8 cellular contexts compared by ENCODE assay signal in genomic region chrX:154436597-154437397, GRCh38. TPM values are rescaled to one million over a fixed set of nuclear protein-coding genes. Genes with fewer than 3 reads are reported as not detected.
A peak's percentile ranks its signal among the peaks of the same experiment; 100 is the strongest.
DNase-seq lines count a peak whose midpoint lies in the region; FAIRE-seq and TF ChIP-seq lines count a peak whose summit lies in the region.

Gene GDI1 (plus strand): TSS chrX:154437154. CDS start chrX:154437255, 101 bp downstream.

- H3K27me3 ChIP-seq in HUES6 (ENCODE audit: control insufficient read depth, insufficient read depth, low read length) (no peaks in the 10 kb centered on the region), astrocyte (ENCODE audit: insufficient read depth, low read length) (no peaks in the 10 kb centered on the region)

- peaks cover under 1% of the 10 kb centered on the region for H3K36me3 Mint-ChIP-seq in astrocyte (ENCODE audit: low read depth, unreplicated experiment)

- no peaks in the 10 kb centered on the region for H3K4me1 Mint-ChIP-seq in astrocyte (ENCODE audit: low read depth, unreplicated experiment)

- H3K27ac ChIP-seq in HUES6 (ENCODE audit: low read depth, low read length) (peak within 1 kb of the TSS; percentile 89; the same call in 1 of the 2 replicates), astrocyte (ENCODE audit: low read depth, low read length) (peak within 1 kb of the TSS; percentile 63)

- peaks cover 34% of the 10 kb centered on the region; the same call in 1 of the 2 replicates for H3K9me3 ChIP-seq in HUES6 (ENCODE audit: control insufficient read depth, insufficient read depth, low read depth, low read length)
- no peaks in the 10 kb centered on the region for H3K9me3 ChIP-seq in astrocyte (ENCODE audit: insufficient read depth, low read depth, low read length)

- no peaks in the 10 kb centered on the region for H3K9me3 Mint-ChIP-seq in astrocyte (ENCODE audit: unreplicated experiment)

- FAIRE-seq in GM12892 (lab: Jason Lieb, UNC) = no peak
- FAIRE-seq in astrocyte (lab: Jason Lieb, UNC) = no peak

- peak; percentile 85 for DNase-seq in GM12892 (ENCODE audit: insufficient read length)
- peak; percentile 44 to 63 (median 53) for DNase-seq in T-helper 1 cell
- peak; percentile 18 for DNase-seq in astrocyte (ENCODE audit: low read depth)
- peak; percentile 73 for DNase-seq in hepatic stellate cell (ENCODE audit: low spot score)
- no peak for DNase-seq in retinal pigment epithelial cell (ENCODE audit: low read depth)
- DNase-seq in hippocampal formation (lab: John Stamatoyannopoulos, UW) = no peak
- DNase-seq in dedifferentiated amniotic fluid mesenchymal stem cell (ENCODE audit: extremely low spot score) = no peak

- no peak within 1 kb of the TSS for H2AFZ ChIP-seq in astrocyte (ENCODE audit: low read depth, low read length)

- peak within 1 kb of the TSS; percentile 94 for H3K4me2 ChIP-seq in astrocyte (ENCODE audit: low read length)

- H3K4me3 ChIP-seq in HUES6 (ENCODE audit: low read depth, low read length) (peak within 1 kb of the TSS; percentile 75), astrocyte (ENCODE audit: insufficient read depth, low read depth, low read length) (peak within 1 kb of the TSS; percentile 72), retinal pigment epithelial cell (ENCODE audit: low read length) (peak within 1 kb of the TSS; percentile 65)

- peak within 1 kb of the TSS; percentile 86 for H3K9ac ChIP-seq in HUES6 (ENCODE audit: low read length)
- H3K9ac ChIP-seq in astrocyte (ENCODE audit: low read length) = peak within 1 kb of the TSS; percentile 81

- peak within 1 kb of the TSS; percentile 90 for H3K4me3 Mint-ChIP-seq in astrocyte (ENCODE audit: unreplicated experiment)

- TF ChIP-seq CTCF in astrocyte (IDR thresholded peaks at IDR 0.05; ENCODE audit: insufficient read depth, low read depth, low read length) (no peak), retinal pigment epithelial cell (conservative IDR thresholded peaks at IDR 0.05; ENCODE audit: low read depth, low read length) (no peak)

- H3K4me1 ChIP-seq in HUES6 (ENCODE audit: control insufficient read depth, insufficient read depth, low read length) (peaks cover 17% of the 10 kb centered on the region; the same call in 1 of the 2 replicates), astrocyte (ENCODE audit: insufficient read depth, low read length) (peaks cover 7% of the 10 kb centered on the region)

- peaks cover 57% of the 10 kb centered on the region for H3K36me3 ChIP-seq in HUES6 (ENCODE audit: control insufficient read depth, insufficient read depth, low read length)
- peaks cover 4% of the 10 kb centered on the region for H3K36me3 ChIP-seq in astrocyte (ENCODE audit: insufficient read depth, low read length)

- no peaks in the 10 kb centered on the region for H3K27me3 Mint-ChIP-seq in astrocyte (ENCODE audit: low read depth, unreplicated experiment)

- peak; percentile 40; the same call in 1 of the 2 replicates for TF ChIP-seq POLR2A in GM12892 (IDR thresholded peaks at IDR 0.05; ENCODE audit: low read depth, low read length)

- peaks cover 39% of the 10 kb centered on the region for H4K20me1 ChIP-seq in astrocyte (ENCODE audit: insufficient read depth, low read length)

- H3K27ac Mint-ChIP-seq in astrocyte (ENCODE audit: unreplicated experiment) = peak within 1 kb of the TSS; percentile 89

- peaks cover 47% of the 10 kb centered on the region for H3K79me2 ChIP-seq in astrocyte (ENCODE audit: insufficient read depth, low read length)

RNA-seq across cellular contexts. Expression of gene GDI1, which starts in this region (rescaled TPM):
- polyA plus RNA-seq in GM12892 (2012; ENCODE audit: missing spikeins) = 68.5 TPM
- 137 and 143 TPM in 2 replicates for total RNA-seq in astrocyte

Comparison
In these comparisons a context has a peak if more than half of its experiments do, and no peak if none do; other contexts are left out.
1. DNase-seq: peak in GM12892 (single experiment), T-helper 1 cell (5 of 5), astrocyte (single experiment) and hepatic stellate cell (single experiment); none in retinal pigment epithelial cell (single experiment), hippocampal formation (0 of 2) and dedifferentiated amniotic fluid mesenchymal stem cell (single experiment).
2. Peak in every context shown above with its lines, with median percentiles within 50 percentile points of each other: H3K4me3 ChIP-seq.